In the genomic region with DNA sequence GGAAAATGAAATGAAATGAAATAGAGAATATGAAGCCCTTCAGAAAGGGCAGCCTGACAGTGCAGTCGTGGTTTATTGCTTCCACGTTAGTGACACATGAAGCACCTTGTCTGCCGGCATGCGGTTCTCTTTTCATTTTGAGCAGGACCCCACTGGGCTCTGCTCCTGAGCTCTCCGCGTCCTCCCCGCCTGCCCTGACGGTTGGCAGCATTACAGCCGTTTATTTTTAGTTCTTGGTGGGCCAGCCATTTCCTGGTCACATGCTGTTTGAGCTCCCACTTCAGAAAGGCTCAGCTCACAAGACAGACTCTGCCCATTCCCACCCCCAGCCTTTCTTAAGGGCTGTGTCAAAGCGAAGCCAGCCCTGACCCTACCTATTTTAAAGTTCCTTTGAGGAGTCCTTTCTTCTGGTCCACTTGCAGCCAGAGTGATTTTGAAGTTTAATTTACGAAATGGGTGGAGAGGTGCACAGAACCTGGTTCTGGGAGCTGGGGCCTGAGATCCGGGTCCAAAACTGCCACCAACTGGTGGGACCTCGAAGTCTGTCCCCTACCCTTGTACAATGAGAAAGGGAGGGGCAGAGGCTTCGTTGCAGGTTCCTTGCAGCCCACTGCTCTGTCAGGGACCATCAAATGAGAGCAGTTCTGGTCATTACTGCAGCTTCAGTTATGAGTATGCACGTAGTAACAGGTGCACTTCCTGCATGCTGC, we compare ENCODE assay signal across 1 cellular context.
TF ChIP-seq lines count a peak whose summit lies in the region.

No MANE protein-coding gene starts in this region.

TF ChIP-seq in GM23338, 12 proteins besides CTCF, POLR2A, EP300 and RAD21 (continued from another document):
- TF ChIP-seq ZNF114 (CRISPR knock-in tag; IDR thresholded peaks at IDR 0.05), result no peak
- TF ChIP-seq, protein P1, sequence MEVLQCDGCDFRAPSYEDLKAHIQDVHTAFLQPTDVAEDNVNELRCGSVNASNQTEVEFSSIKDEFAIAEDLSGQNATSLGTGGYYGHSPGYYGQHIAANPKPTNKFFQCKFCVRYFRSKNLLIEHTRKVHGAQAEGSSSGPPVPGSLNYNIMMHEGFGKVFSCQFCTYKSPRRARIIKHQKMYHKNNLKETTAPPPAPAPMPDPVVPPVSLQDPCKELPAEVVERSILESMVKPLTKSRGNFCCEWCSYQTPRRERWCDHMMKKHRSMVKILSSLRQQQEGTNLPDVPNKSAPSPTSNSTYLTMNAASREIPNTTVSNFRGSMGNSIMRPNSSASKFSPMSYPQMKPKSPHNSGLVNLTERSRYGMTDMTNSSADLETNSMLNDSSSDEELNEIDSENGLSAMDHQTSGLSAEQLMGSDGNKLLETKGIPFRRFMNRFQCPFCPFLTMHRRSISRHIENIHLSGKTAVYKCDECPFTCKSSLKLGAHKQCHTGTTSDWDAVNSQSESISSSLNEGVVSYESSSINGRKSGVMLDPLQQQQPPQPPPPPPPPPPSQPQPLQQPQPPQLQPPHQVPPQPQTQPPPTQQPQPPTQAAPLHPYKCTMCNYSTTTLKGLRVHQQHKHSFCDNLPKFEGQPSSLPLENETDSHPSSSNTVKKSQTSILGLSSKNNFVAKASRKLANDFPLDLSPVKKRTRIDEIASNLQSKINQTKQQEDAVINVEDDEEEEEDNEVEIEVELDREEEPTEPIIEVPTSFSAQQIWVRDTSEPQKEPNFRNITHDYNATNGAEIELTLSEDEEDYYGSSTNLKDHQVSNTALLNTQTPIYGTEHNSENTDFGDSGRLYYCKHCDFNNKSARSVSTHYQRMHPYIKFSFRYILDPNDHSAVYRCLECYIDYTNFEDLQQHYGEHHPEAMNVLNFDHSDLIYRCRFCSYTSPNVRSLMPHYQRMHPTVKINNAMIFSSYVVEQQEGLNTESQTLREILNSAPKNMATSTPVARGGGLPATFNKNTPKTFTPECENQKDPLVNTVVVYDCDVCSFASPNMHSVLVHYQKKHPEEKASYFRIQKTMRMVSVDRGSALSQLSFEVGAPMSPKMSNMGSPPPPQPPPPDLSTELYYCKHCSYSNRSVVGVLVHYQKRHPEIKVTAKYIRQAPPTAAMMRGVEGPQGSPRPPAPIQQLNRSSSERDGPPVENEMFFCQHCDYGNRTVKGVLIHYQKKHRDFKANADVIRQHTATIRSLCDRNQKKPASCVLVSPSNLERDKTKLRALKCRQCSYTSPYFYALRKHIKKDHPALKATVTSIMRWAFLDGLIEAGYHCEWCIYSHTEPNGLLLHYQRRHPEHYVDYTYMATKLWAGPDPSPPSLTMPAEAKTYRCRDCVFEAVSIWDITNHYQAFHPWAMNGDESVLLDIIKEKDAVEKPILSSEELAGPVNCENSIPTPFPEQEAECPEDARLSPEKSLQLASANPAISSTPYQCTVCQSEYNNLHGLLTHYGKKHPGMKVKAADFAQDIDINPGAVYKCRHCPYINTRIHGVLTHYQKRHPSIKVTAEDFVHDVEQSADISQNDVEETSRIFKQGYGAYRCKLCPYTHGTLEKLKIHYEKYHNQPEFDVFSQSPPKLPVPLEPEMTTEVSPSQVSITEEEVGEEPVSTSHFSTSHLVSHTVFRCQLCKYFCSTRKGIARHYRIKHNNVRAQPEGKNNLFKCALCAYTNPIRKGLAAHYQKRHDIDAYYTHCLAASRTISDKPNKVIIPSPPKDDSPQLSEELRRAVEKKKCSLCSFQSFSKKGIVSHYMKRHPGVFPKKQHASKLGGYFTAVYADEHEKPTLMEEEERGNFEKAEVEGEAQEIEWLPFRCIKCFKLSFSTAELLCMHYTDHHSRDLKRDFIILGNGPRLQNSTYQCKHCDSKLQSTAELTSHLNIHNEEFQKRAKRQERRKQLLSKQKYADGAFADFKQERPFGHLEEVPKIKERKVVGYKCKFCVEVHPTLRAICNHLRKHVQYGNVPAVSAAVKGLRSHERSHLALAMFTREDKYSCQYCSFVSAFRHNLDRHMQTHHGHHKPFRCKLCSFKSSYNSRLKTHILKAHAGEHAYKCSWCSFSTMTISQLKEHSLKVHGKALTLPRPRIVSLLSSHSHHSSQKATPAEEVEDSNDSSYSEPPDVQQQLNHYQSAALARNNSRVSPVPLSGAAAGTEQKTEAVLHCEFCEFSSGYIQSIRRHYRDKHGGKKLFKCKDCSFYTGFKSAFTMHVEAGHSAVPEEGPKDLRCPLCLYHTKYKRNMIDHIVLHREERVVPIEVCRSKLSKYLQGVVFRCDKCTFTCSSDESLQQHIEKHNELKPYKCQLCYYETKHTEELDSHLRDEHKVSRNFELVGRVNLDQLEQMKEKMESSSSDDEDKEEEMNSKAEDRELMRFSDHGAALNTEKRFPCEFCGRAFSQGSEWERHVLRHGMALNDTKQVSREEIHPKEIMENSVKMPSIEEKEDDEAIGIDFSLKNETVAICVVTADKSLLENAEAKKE (CRISPR knock-in tag; IDR thresholded peaks at IDR 0.05), result no peak
- no peak for TF ChIP-seq EZH2 (IDR thresholded peaks at IDR 0.05; ENCODE audit: low read depth, unreplicated experiment)
- no peak for TF ChIP-seq JUNB (IDR thresholded peaks at IDR 0.05; ENCODE audit: unreplicated experiment)
- no peak for TF ChIP-seq STAT1 (IDR thresholded peaks at IDR 0.05; ENCODE audit: unreplicated experiment)
- TF ChIP-seq POLR2AphosphoS5 (IDR thresholded peaks at IDR 0.05; ENCODE audit: low read depth), result no peak
- TF ChIP-seq ZNF331 (CRISPR knock-in tag; IDR thresholded peaks at IDR 0.05; ENCODE audit: low read depth), result no peak
